ENCODE assay signal across 9 cellular contexts in genomic region chr5:147453901-147454814, GRCh38. TPM values are rescaled to one million over a fixed set of nuclear protein-coding genes. Genes with fewer than 3 reads are reported as not detected.
DNase-seq lines count a peak whose midpoint lies in the region; ATAC-seq, FAIRE-seq and TF ChIP-seq lines count a peak whose summit lies in the region.
"Had no signal": no experiment of that assay in that cellular context is flagged by ENCODE, and none has a peak within 500 bp of the region (broad histone marks: within the 10 kb centered on the region; RNA-seq: fewer than 3 reads in every experiment).

No MANE protein-coding gene starts in this region.

- WGBS in H1 (ENCODE audit: extremely low coverage in 1 of 2, insufficient coverage in 1 of 2, insufficient read length in 1 of 2, insufficient replicate concordance in 2 of 2, low coverage in 1 of 2, low lambda C conversion rate in 2 of 2, missing lambda C conversion rate in 1 of 2), 2 experiments = 5% methylated on average over 34 of the region's 54 CpGs; no CpG with 5 or more reads in 1 of the 2 experiments

- H2BK15ac ChIP-seq in H1 (ENCODE audit: low read length) = no peak overlapping the region

- POLR2A ChIA-PET in H1 (lab: Charles Lee; ENCODE audit: partially characterized antibody) = interaction anchor here (0.6 to 5.4 kb wide), 17 partner anchors 10 to 920 kb away, joined by 3 to 47 read pairs (median 4); no protein-coding TSS in a partner anchor

- H3K14ac ChIP-seq in H1 (ENCODE audit: insufficient read length) = no peak overlapping the region

- TF ChIP-seq RAD21 in H1 (IDR thresholded peaks at IDR 0.05 in 1 of 2, conservative IDR thresholded peaks at IDR 0.05 in 1 of 2; ENCODE audit: low read depth in 2 of 2, low read length in 2 of 2) = peak; percentile 76 to 77

- peaks cover 4% of the 10 kb centered on the region in 2 experiments for H4K20me1 ChIP-seq in H1 (replicated peaks in 1 of 2; ENCODE audit: control insufficient read depth in 1 of 2, insufficient read depth in 2 of 2, low read length in 2 of 2)

- H3K27me3 ChIP-seq in H1 (replicated peaks in 1 of 4; ENCODE audit: control insufficient read depth in 3 of 4, extremely low read depth in 1 of 4, insufficient read depth in 3 of 4, low read length in 3 of 4) = no peaks in the 10 kb centered on the region

- 0 out of 2 replicates have a peak overlapping the region, but pooled peaks have one; percentile 4 for H2BK20ac ChIP-seq in H1 (ENCODE audit: low read length)

- H3K79me2 ChIP-seq in H1 (ENCODE audit: control insufficient read depth in 1 of 2, insufficient read depth in 2 of 2, low read length in 2 of 2) = peaks cover 26 to 79% of the 10 kb centered on the region in 2 experiments

- H3K4me2 ChIP-seq in H1 (ENCODE audit: insufficient read depth in 1 of 2, low read depth in 2 of 2, low read length in 2 of 2) = peak overlapping the region; percentile 71 to 75

- peak overlapping the region in 4 of 7 donors; percentile 35 to 85 (median 43) for H3K27ac Mint-ChIP-seq in CD14-positive monocyte
- no peak overlapping the region for H3K27ac Mint-ChIP-seq in activated CD8-positive, alpha-beta memory T cell treated with anti-CD3 and anti-CD28 coated beads, Interleukin-2, amount 10 ng/mL, durations not matched to agents 7 days and 5 days

- peak overlapping the region; percentile 55 for H3K4ac ChIP-seq in H1 (replicated peaks; ENCODE audit: insufficient read length, low read depth, low read length)

- peak; percentile 89 for ATAC-seq in GM19438 (IDR thresholded peaks at IDR 0.05; ENCODE audit: low read depth, unreplicated experiment)
- peak; percentile 63 for ATAC-seq in HG03558 (IDR thresholded peaks at IDR 0.05; ENCODE audit: extremely low read depth, unreplicated experiment)
- ATAC-seq in activated CD8-positive, alpha-beta memory T cell treated with anti-CD3 and anti-CD28 coated beads, Interleukin-2, amount 10 ng/mL, durations not matched to agents 7 days and 5 days = peak; percentile 91

- no peak overlapping the region for H2AK5ac ChIP-seq in H1 (ENCODE audit: low read depth, low read length)

- H4K8ac ChIP-seq in H1 (ENCODE audit: extremely low read depth, insufficient read depth, low read length) = peak overlapping the region; percentile 94; the same call in 1 of the 2 replicates

- intact Hi-C loops in CD14-positive monocyte (cut with micrococcal nuclease) = no loop called here

- H2AFZ ChIP-seq in H1 (ENCODE audit: low read length) = no peak overlapping the region

- peaks cover 2 to 6% of the 10 kb centered on the region in 2 donors for H3K36me3 Mint-ChIP-seq in CD14-positive monocyte
- H3K36me3 Mint-ChIP-seq in activated CD8-positive, alpha-beta memory T cell treated with anti-CD3 and anti-CD28 coated beads, Interleukin-2, amount 10 ng/mL, durations not matched to agents 7 days and 5 days = no peaks in the 10 kb centered on the region

- peak overlapping the region; percentile 49 for H4K91ac ChIP-seq in H1 (replicated peaks; ENCODE audit: insufficient read length, low read length)

- H3K4me3 ChIP-seq in H1 (ENCODE audit: extremely low read depth in 1 of 4, insufficient read depth in 2 of 4, low read depth in 3 of 4, low read length in 4 of 4) = peak overlapping the region; percentile 80 to 98 (median 94)

- H2BK5ac ChIP-seq in H1 (ENCODE audit: low read depth, low read length) = peak overlapping the region; percentile 81

- peaks cover 36 to 49% (median 42%) of the 10 kb centered on the region in 3 donors for H3K27me3 Mint-ChIP-seq in CD14-positive monocyte (ENCODE audit: low read depth in 3 of 3)
- H3K27me3 Mint-ChIP-seq in activated CD8-positive, alpha-beta memory T cell treated with anti-CD3 and anti-CD28 coated beads, Interleukin-2, amount 10 ng/mL, durations not matched to agents 7 days and 5 days = peaks cover 58% of the 10 kb centered on the region

- TF ChIP-seq POLR2A in H1 (IDR thresholded peaks at IDR 0.05; ENCODE audit: control extremely low read depth in 1 of 2, low read depth in 2 of 2, low read length in 2 of 2) = peak in 1 of 2 experiments; percentile 58; a peak in 2 of 3 replicates

- TF ChIP-seq CTCF in CD14-positive monocyte (IDR thresholded peaks at IDR 0.05) (peak; percentile 90), H1 (IDR thresholded peaks at IDR 0.05; ENCODE audit: control extremely low read depth in 1 of 3, insufficient read depth in 1 of 3, low read depth in 1 of 3, low read length in 3 of 3) (peak; percentile 70 to 83 (median 70))

- CTCF ChIA-PET in activated CD8-positive, alpha-beta memory T cell treated with anti-CD3 and anti-CD28 coated beads, Interleukin-2, amount 10 ng/mL, durations not matched to agents 7 days and 5 days (lab: Charles Lee) = interaction anchor here (0.7 to 1.3 kb wide), 7 partner anchors 11 to 369 kb away, joined by 3 to 5 read pairs (median 3); no protein-coding TSS in a partner anchor
- CTCF ChIA-PET in H1 (lab: Charles Lee; ENCODE audit: partially characterized antibody) = interaction anchor here (0.6 to 3.0 kb wide), 14 partner anchors 8 to 222 kb away, joined by 3 to 45 read pairs (median 4); no protein-coding TSS in a partner anchor

- peak overlapping the region; percentile 20 for H3K18ac ChIP-seq in H1 (ENCODE audit: extremely low read depth, low read length)

- peaks cover 2% of the 10 kb centered on the region for H3K79me1 ChIP-seq in H1 (ENCODE audit: low read depth, low read length)

- H4K5ac ChIP-seq in H1 (ENCODE audit: insufficient read length, low read depth, low read length) = peak overlapping the region; percentile 55

- FAIRE-seq in H1 (lab: Jason Lieb, UNC) = no peak
- FAIRE-seq: colon had no signal

- H3K23ac ChIP-seq in H1 (ENCODE audit: insufficient read length) = no peak overlapping the region

- H3K4me1 Mint-ChIP-seq in CD14-positive monocyte = peaks cover 31% of the 10 kb centered on the region
- peaks cover 13% of the 10 kb centered on the region for H3K4me1 Mint-ChIP-seq in activated CD8-positive, alpha-beta memory T cell treated with anti-CD3 and anti-CD28 coated beads, Interleukin-2, amount 10 ng/mL, durations not matched to agents 7 days and 5 days

- peak overlapping the region; percentile 11 for H2BK120ac ChIP-seq in H1 (replicated peaks; ENCODE audit: low read depth, low read length)

- H3K27ac ChIP-seq in H1 (ENCODE audit: low read depth, low read length) = peak overlapping the region; percentile 79; the same call in 1 of the 2 replicates

- peaks cover 0 to 8% (median 0%) of the 10 kb centered on the region in 4 experiments; a peak in 1 of 8 replicates for H3K36me3 ChIP-seq in H1 (ENCODE audit: control insufficient read depth in 2 of 4, insufficient read depth in 4 of 4, low read length in 3 of 4)

- no peak for TF ChIP-seq EP300 in H1 (IDR thresholded peaks at IDR 0.05; ENCODE audit: borderline replicate concordance in 1 of 2, low read depth in 2 of 2, low read length in 2 of 2)

- DNase-seq in CD14-positive monocyte (ENCODE audit: low spot score) (peak; percentile 69), NCI-H748 treated with DMSO at 0.1 percent for 48 hours (lab: John Stamatoyannopoulos, UW) (peak; percentile 87), H1 (ENCODE audit: low read depth in 1 of 2, low spot score in 2 of 2) (peak; percentile 70 to 94), mesenteric fat pad (ENCODE audit: low spot score) (peak; percentile 97)
- DNase-seq in activated CD8-positive, alpha-beta memory T cell treated with anti-CD3 and anti-CD28 coated beads, Interleukin-2, amount 10 ng/mL, durations not matched to agents 7 days and 5 days = peak; percentile 73
- DNase-seq in stimulated activated CD8-positive, alpha-beta memory T cell treated with anti-CD3 and anti-CD28 coated beads, Interleukin-12 subunit alpha, Interleukin-12 subunit beta, amount 100 ng/mL, for 24 hours (ENCODE audit: extremely low read depth) = peak; percentile 51

- no peaks in the 10 kb centered on the region for H3K9me3 ChIP-seq in H1 (ENCODE audit: insufficient read depth in 2 of 2, low read depth in 1 of 2, low read length in 1 of 2)

- peaks cover 9 to 30% (median 25%) of the 10 kb centered on the region in 4 experiments; a peak in 6 of 7 replicates for H3K4me1 ChIP-seq in H1 (replicated peaks in 1 of 4; ENCODE audit: control insufficient read depth in 3 of 4, insufficient read depth in 4 of 4, low read length in 3 of 4)

- H3K56ac ChIP-seq in H1 (replicated peaks; ENCODE audit: insufficient read length, low read depth, low read length) = peak overlapping the region; percentile 88

- H3K9me3 Mint-ChIP-seq in CD14-positive monocyte = peaks cover 0 to 11% (median 7%) of the 10 kb centered on the region in 7 donors
- H3K9me3 Mint-ChIP-seq in activated CD8-positive, alpha-beta memory T cell treated with anti-CD3 and anti-CD28 coated beads, Interleukin-2, amount 10 ng/mL, durations not matched to agents 7 days and 5 days (ENCODE audit: low read depth) = no peaks in the 10 kb centered on the region

- peaks cover 9% of the 10 kb centered on the region; the same call in 1 of the 2 replicates for H3K23me2 ChIP-seq in H1 (ENCODE audit: low read depth, low read length)

- H3K9ac ChIP-seq in H1 (replicated peaks in 1 of 4; ENCODE audit: extremely low read depth in 1 of 4, low read depth in 3 of 4, low read length in 3 of 4) = peak overlapping the region; percentile 50 to 72 (median 62)

- H2BK12ac ChIP-seq in H1 (ENCODE audit: low read depth, low read length) = peak overlapping the region; percentile 45; the same call in 1 of the 2 replicates

- peak overlapping the region; percentile 93 to 99 for H3K4me3 Mint-ChIP-seq in CD14-positive monocyte
- H3K4me3 Mint-ChIP-seq in activated CD8-positive, alpha-beta memory T cell treated with anti-CD3 and anti-CD28 coated beads, Interleukin-2, amount 10 ng/mL, durations not matched to agents 7 days and 5 days = peak overlapping the region; percentile 71

TF ChIP-seq in H1, 55 proteins besides CTCF, POLR2A, EP300 and RAD21 (continues in another document):
- peak; percentile 68 for TF ChIP-seq TAF1 (IDR thresholded peaks at IDR 0.05; ENCODE audit: low read depth, low read length)
- no peak for TF ChIP-seq SAP30 (IDR thresholded peaks at IDR 0.05; ENCODE audit: insufficient read depth, insufficient replicate concordance, low read length)

RNA-seq across cellular contexts. Expression of gene DPYSL3, which starts 55.7 kb away (rescaled TPM):
- not detected for polyA plus RNA-seq in CD14-positive monocyte
- under 1 TPM in 1 of 2 experiments, not detected in 1; 0.30 TPM for total RNA-seq in activated CD8-positive, alpha-beta memory T cell treated with anti-CD3 and anti-CD28 coated beads, Interleukin-2, amount 10 ng/mL, durations not matched to agents 7 days and 5 days
- 385 and 387 TPM in 2 replicates for total RNA-seq in H1 (2021; fragmentation: NEBNext Ultra II Directional; extraction: Animal tissue kit (Norgen Biotek cat#: 25700))
- polyA plus RNA-seq in H1 (2011; rRNA removed) = 268 and 379 TPM in 2 replicates
- polyA plus RNA-seq in H1 (2011; cell fraction: cytosol; rRNA removed) = 317 TPM
- 677 TPM for polyA plus RNA-seq in H1 (2011; cell fraction: nucleus; rRNA removed)
- 326 to 382 TPM (median 347 TPM) in 4 replicates for polyA plus RNA-seq in H1 (2012, experiment 1 of 2)
- polyA plus RNA-seq in H1 (2012, experiment 2 of 2) = 81.6 TPM
- 177 TPM for polyA plus RNA-seq in H1 (2013, experiment 1 of 2)
- polyA plus RNA-seq in H1 (2013, experiment 2 of 2) = 173 TPM
- 603 and 732 TPM in 2 replicates for polyA minus RNA-seq in H1 (2011; rRNA and poly(A)+ RNA removed)
- polyA minus RNA-seq in H1 (2011; cell fraction: cytosol; rRNA and poly(A)+ RNA removed) = 438 TPM
- 284 TPM for polyA minus RNA-seq in H1 (2011; cell fraction: nucleus; rRNA and poly(A)+ RNA removed)
- 52.4 TPM for total RNA-seq in mesenteric fat pad

Comparison
In these comparisons a context has a peak if more than half of its experiments do, and no peak if none do; other contexts are left out.
1. Peak in every context shown above with its lines: DNase-seq, ATAC-seq, H3K4me3 ChIP-seq and H3K27ac ChIP-seq.
2. RNA of gene DPYSL3, which starts 55.7 kb away (total RNA-seq): 385 to 387 TPM in H1 and 52.4 TPM in mesenteric fat pad (single experiment); 0.30 TPM in activated CD8-positive, alpha-beta memory T cell treated with anti-CD3 and anti-CD28 coated beads, Interleukin-2, amount 10 ng/mL, durations not matched to agents 7 days and 5 days; every median in the first group is over 10 times any median in the second.